In genomic region chr2:70887208-70887549, GRCh38 we compare ENCODE assay signal across 9 cellular contexts. TPM values are rescaled to one million over a fixed set of nuclear protein-coding genes. Genes with fewer than 3 reads are reported as not detected.
DNase-seq lines count a peak whose midpoint lies in the region; ATAC-seq, FAIRE-seq and TF ChIP-seq lines count a peak whose summit lies in the region.
"Had no signal": no experiment of that assay in that cellular context is flagged by ENCODE, and none has a peak within 500 bp of the region (broad histone marks: within the 10 kb centered on the region; RNA-seq: fewer than 3 reads in every experiment).

No MANE protein-coding gene starts in this region.

- no peak overlapping the region for H3K27ac Mint-ChIP-seq in stimulated activated naive CD8-positive, alpha-beta T cell treated with anti-CD3 and anti-CD28 coated beads, Interleukin-15, Interleukin-2, amounts not matched to agents 100 ng/mL and 50 ng/mL, for 24 hours
- H3K27ac Mint-ChIP-seq in natural killer cell, result no peak overlapping the region

- DNase-seq in stimulated activated naive CD8-positive, alpha-beta T cell treated with anti-CD3 and anti-CD28 coated beads, Interleukin-15, Interleukin-2, amounts not matched to agents 100 U/mL and 50 U/mL, for 24 hours, result no peak
- DNase-seq in colonic mucosa (no peak), natural killer cell (no peak), activated gamma-delta T cell (lab: John Stamatoyannopoulos, UW) (no peak), T-helper 9 cell (no peak), H54 (ENCODE audit: insufficient read length, low spot score) (no peak)
- DNase-seq: cortex of kidney had no signal

- H3K4me1 ChIP-seq in colonic mucosa, result peaks cover 6% of the 10 kb centered on the region

- peaks cover 94% of the 10 kb centered on the region for H3K27me3 Mint-ChIP-seq in stimulated activated naive CD8-positive, alpha-beta T cell treated with anti-CD3 and anti-CD28 coated beads, Interleukin-15, Interleukin-2, amounts not matched to agents 100 ng/mL and 50 ng/mL, for 24 hours
- peaks cover 74 to 78% of the 10 kb centered on the region in 2 donors for H3K27me3 Mint-ChIP-seq in natural killer cell (ENCODE audit: low read depth in 2 of 2)

- peak overlapping the region; percentile 41 for H3K4me3 Mint-ChIP-seq in stimulated activated naive CD8-positive, alpha-beta T cell treated with anti-CD3 and anti-CD28 coated beads, Interleukin-15, Interleukin-2, amounts not matched to agents 100 ng/mL and 50 ng/mL, for 24 hours
- peak overlapping the region; percentile 89 for H3K4me3 Mint-ChIP-seq in natural killer cell

- peaks cover 81% of the 10 kb centered on the region for H3K27me3 ChIP-seq in colonic mucosa

- H3K9me3 ChIP-seq in colonic mucosa, result no peaks in the 10 kb centered on the region

- no peak for TF ChIP-seq CTCF in colonic mucosa (IDR thresholded peaks at IDR 0.05)
- TF ChIP-seq CTCF in natural killer cell (IDR thresholded peaks at IDR 0.05), result no peak

- no peak for FAIRE-seq in H54 (lab: Jason Lieb, UNC)

- no peak overlapping the region for H3K9ac ChIP-seq in colonic mucosa (ENCODE audit: low read depth in 2 of 2, low read length in 2 of 2)

- H3K36me3 Mint-ChIP-seq in stimulated activated naive CD8-positive, alpha-beta T cell treated with anti-CD3 and anti-CD28 coated beads, Interleukin-15, Interleukin-2, amounts not matched to agents 100 ng/mL and 50 ng/mL, for 24 hours (ENCODE audit: low read depth), result peaks cover 4% of the 10 kb centered on the region
- no peaks in the 10 kb centered on the region for H3K36me3 Mint-ChIP-seq in natural killer cell

- H3K4me3 ChIP-seq in colonic mucosa, result peak overlapping the region; percentile 43

- intact Hi-C loops in colonic mucosa (cut with DNase I) (no loop called here), natural killer cell (cut with micrococcal nuclease) (no loop called here)

- H3K4me1 Mint-ChIP-seq in stimulated activated naive CD8-positive, alpha-beta T cell treated with anti-CD3 and anti-CD28 coated beads, Interleukin-15, Interleukin-2, amounts not matched to agents 100 ng/mL and 50 ng/mL, for 24 hours (ENCODE audit: low read depth), result peaks cover 25% of the 10 kb centered on the region
- H3K4me1 Mint-ChIP-seq in natural killer cell, result peaks cover 31 to 33% of the 10 kb centered on the region in 2 donors

- no peaks in the 10 kb centered on the region for H3K36me3 ChIP-seq in colonic mucosa

- H3K9me3 Mint-ChIP-seq in stimulated activated naive CD8-positive, alpha-beta T cell treated with anti-CD3 and anti-CD28 coated beads, Interleukin-15, Interleukin-2, amounts not matched to agents 100 ng/mL and 50 ng/mL, for 24 hours, result peaks cover 9% of the 10 kb centered on the region
- H3K9me3 Mint-ChIP-seq in natural killer cell, result no peaks in the 10 kb centered on the region

- no peak for TF ChIP-seq POLR2A in H54 (IDR thresholded peaks at IDR 0.05; ENCODE audit: low read depth, low read length)

- ATAC-seq in stimulated activated naive CD8-positive, alpha-beta T cell treated with anti-CD3 and anti-CD28 coated beads, Interleukin-15, Interleukin-2, amounts not matched to agents 100 U/mL and 50 U/mL, for 24 hours, result no peak
- ATAC-seq in natural killer cell (no peak), GM18907 (IDR thresholded peaks at IDR 0.05; ENCODE audit: unreplicated experiment) (no peak)

- no peak overlapping the region for H3K27ac ChIP-seq in colonic mucosa

RNA-seq across cellular contexts. Expression of gene VAX2, which starts 13.2 kb away (rescaled TPM):
- total RNA-seq in colonic mucosa, result not detected
- total RNA-seq in natural killer cell, result not detected

RNA-seq across cellular contexts. Expression of gene ATP6V1B1, which starts 48.5 kb away (rescaled TPM):
- total RNA-seq in colonic mucosa, result not detected
- total RNA-seq in natural killer cell, result not detected

RNA-seq across cellular contexts. Expression of gene CD207, which starts 51.6 kb away (rescaled TPM):
- under 1 TPM in 1 of 2 donors, not detected in 1; 0.21 TPM for total RNA-seq in colonic mucosa
- total RNA-seq in natural killer cell, result not detected
